In genomic region chr1:39816431-39817090, GRCh38 we compare ENCODE assay signal across 8 cellular contexts. TPM values are rescaled to one million over a fixed set of nuclear protein-coding genes. Genes with fewer than 3 reads are reported as not detected.
A peak's percentile ranks its signal among the peaks of the same experiment; 100 is the strongest.
DNase-seq lines count a peak whose midpoint lies in the region; ATAC-seq, FAIRE-seq and TF ChIP-seq lines count a peak whose summit lies in the region.

No MANE protein-coding gene starts in this region.

- no peaks in the 10 kb centered on the region for H3K9me3 ChIP-seq in OCI-LY7 (ENCODE audit: low read length)

- intact Hi-C loops in OCI-LY7 (cut with micrococcal nuclease; ENCODE audit: unreplicated experiment) = loop anchor here (1.0 kb wide), 3 partner anchors 86 to 216 kb away; no protein-coding TSS in a partner anchor

- H3K4me3 Mint-ChIP-seq in nephron progenitor cell (no peak overlapping the region), type B pancreatic cell (no peak overlapping the region)

- no peaks in the 10 kb centered on the region for H3K36me3 Mint-ChIP-seq in nephron progenitor cell (ENCODE audit: low read depth)
- no peaks in the 10 kb centered on the region for H3K36me3 Mint-ChIP-seq in type B pancreatic cell

- no TSS peak for BruUV-seq in OCI-LY7 (replicated peaks; lab: Mats Ljungman, UMichigan)

- H3K9me2 ChIP-seq in OCI-LY7 (ENCODE audit: insufficient read depth, low read length) = no peaks in the 10 kb centered on the region

- H3K4me2 ChIP-seq in OCI-LY7 (ENCODE audit: low read length) = peak overlapping the region; percentile 53

- DNase-seq in DMS79 treated with DMSO at 0.1 percent for 48 hours (lab: John Stamatoyannopoulos, UW) (peak; percentile 52), HTR-8/SVneo (ENCODE audit: insufficient read length, low spot score) (peak; percentile 72), OCI-LY7 (ENCODE audit: low spot score) (peak; percentile 77), activated T-helper 1 cell treated with Interleukin-2 at 50 U/mL for 16 hours (ENCODE audit: low read depth) (peak; percentile 43), fibroblast of gingiva (ENCODE audit: low read depth) (peak; percentile 29), nephron progenitor cell (peak; percentile 72), type B pancreatic cell (ENCODE audit: extremely low spot score, unreplicated experiment) (no peak)

- FAIRE-seq in HTR-8/SVneo (lab: Jason Lieb, UNC) = peak; percentile 86

- no peaks in the 10 kb centered on the region for H3K4me1 ChIP-seq in OCI-LY7 (ENCODE audit: insufficient read depth, low read length, poor library complexity, severe bottlenecking)

- peak overlapping the region; percentile 52 for H3K27ac ChIP-seq in OCI-LY7 (ENCODE audit: low read depth, low read length, poor library complexity, severe bottlenecking)

- POLR2A ChIA-PET in OCI-LY7 (lab: Charles Lee) = interaction anchor here (1.1 kb wide), 1 partner anchor 13 kb away, joined by 3 read pairs; no protein-coding TSS in a partner anchor

- H2AFZ ChIP-seq in OCI-LY7 (ENCODE audit: low read length) = peak overlapping the region; percentile 50; the same call in 1 of the 2 replicates

- H4K20me1 ChIP-seq in OCI-LY7 (ENCODE audit: insufficient read depth, low read length) = no peaks in the 10 kb centered on the region

- H3K36me3 ChIP-seq in OCI-LY7 (ENCODE audit: insufficient read depth, low read length) = no peaks in the 10 kb centered on the region

- no peak overlapping the region for H3K27ac Mint-ChIP-seq in nephron progenitor cell
- no peak overlapping the region for H3K27ac Mint-ChIP-seq in type B pancreatic cell

- CTCF ChIA-PET in OCI-LY7 (lab: Charles Lee; ENCODE audit: unreplicated experiment) = interaction anchor here (1.6 kb wide), 1 partner anchor 86 kb away, joined by 5 read pairs; the partner anchor contains the start of gene MYCL

- H3K27me3 Mint-ChIP-seq in nephron progenitor cell (ENCODE audit: low read depth, poor library complexity) (peaks cover 14% of the 10 kb centered on the region), type B pancreatic cell (peaks cover 18% of the 10 kb centered on the region)

- no peaks in the 10 kb centered on the region for H3K9me3 Mint-ChIP-seq in nephron progenitor cell
- no peaks in the 10 kb centered on the region for H3K9me3 Mint-ChIP-seq in type B pancreatic cell

- TF ChIP-seq CTCF in OCI-LY7 (conservative IDR thresholded peaks at IDR 0.05; ENCODE audit: low read length) (peak; percentile 80), nephron progenitor cell (IDR thresholded peaks at IDR 0.05) (peak; percentile 73), type B pancreatic cell (conservative IDR thresholded peaks at IDR 0.05) (peak; percentile 83)

- H3K4me1 Mint-ChIP-seq in nephron progenitor cell (peaks cover 7% of the 10 kb centered on the region), type B pancreatic cell (ENCODE audit: unreplicated experiment) (no peaks in the 10 kb centered on the region)

- ATAC-seq in GM21515 (IDR thresholded peaks at IDR 0.05; ENCODE audit: unreplicated experiment) = peak; percentile 47

- H3K79me2 ChIP-seq in OCI-LY7 (ENCODE audit: insufficient read depth, low read depth, low read length) = no peaks in the 10 kb centered on the region

- peak overlapping the region; percentile 54 for H3K4me3 ChIP-seq in OCI-LY7 (ENCODE audit: low read depth, low read length, poor library complexity, severe bottlenecking)

RNA-seq across cellular contexts. Expression of gene BMP8B, which starts 27.9 kb away (rescaled TPM):
- total RNA-seq in OCI-LY7 (2014; rRNA removed; shearing (Covaris generic)) = 0.05 TPM in 1 of 2 replicates, not detected in the other
- total RNA-seq in OCI-LY7 (2022) (0.24 and 0.34 TPM in 2 replicates), type B pancreatic cell (ENCODE audit: low replicate concordance) (1.5 and 2.4 TPM in 2 replicates)

RNA-seq across cellular contexts. Expression of gene OXCT2, which starts 45.4 kb away (rescaled TPM):
- 0.10 and 0.79 TPM in 2 replicates for total RNA-seq in OCI-LY7 (2014; rRNA removed; shearing (Covaris generic))
- total RNA-seq in OCI-LY7 (2022) (0.17 TPM in 1 of 2 replicates, not detected in the other), type B pancreatic cell (ENCODE audit: low replicate concordance) (0.21 and 0.65 TPM in 2 replicates)
